Comparison of ENCODE assay signal across 14 cellular contexts in the genomic region with DNA sequence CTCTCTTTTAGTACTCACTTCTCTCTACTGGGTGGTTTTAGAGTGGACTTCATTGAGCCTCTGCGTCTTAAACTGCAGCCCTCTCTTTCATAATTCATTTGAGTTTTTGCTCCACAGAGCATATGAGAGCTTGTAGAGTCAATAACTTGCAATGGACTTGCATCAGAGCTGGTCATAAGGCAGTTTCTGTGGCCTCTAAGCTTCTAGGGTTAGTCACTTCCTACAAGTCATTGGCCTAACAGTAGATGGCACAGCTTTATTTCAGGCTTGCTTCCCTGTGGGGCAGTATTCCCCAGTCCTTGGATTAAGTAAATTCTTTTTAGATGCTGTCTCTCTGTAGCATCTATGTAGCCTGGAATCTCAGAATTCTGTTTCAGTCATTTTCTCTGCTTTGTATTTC.
DNase-seq lines count a peak whose midpoint lies in the region; ATAC-seq and TF ChIP-seq lines count a peak whose summit lies in the region.
"Had no signal": no experiment of that assay in that cellular context is flagged by ENCODE, and none has a peak within 500 bp of the region (broad histone marks: within the 10 kb centered on the region; RNA-seq: fewer than 3 reads in every experiment).

No MANE protein-coding gene starts in this region.

- ATAC-seq in right cardiac atrium: no peak
- ATAC-seq: Right ventricle myocardium inferior had no signal

- H3K4ac ChIP-seq in mesendoderm (ENCODE audit: low read depth, low read length): no peak overlapping the region

- H3K4me1 ChIP-seq in mesendoderm (ENCODE audit: control insufficient read depth, low read depth, low read length) (no peaks in the 10 kb centered on the region), right cardiac atrium (ENCODE audit: control insufficient read depth, insufficient read depth, low read length) (no peaks in the 10 kb centered on the region), smooth muscle cell (ENCODE audit: low read depth) (no peaks in the 10 kb centered on the region)
- H3K4me1 ChIP-seq: sigmoid colon had no signal

- H3K23ac ChIP-seq in mesendoderm (ENCODE audit: low read length): no peak overlapping the region

- TF ChIP-seq CTCF in NB4 (IDR thresholded peaks at IDR 0.05; ENCODE audit: low read depth, low read length) (no peak), smooth muscle cell (IDR thresholded peaks at IDR 0.05; ENCODE audit: borderline replicate concordance, insufficient read depth, poor library complexity, severe bottlenecking) (no peak)

- no peak overlapping the region for H4K8ac ChIP-seq in mesendoderm (ENCODE audit: low read depth, low read length)

- no peak overlapping the region for H2AK5ac ChIP-seq in mesendoderm (ENCODE audit: low read length)

- no peaks in the 10 kb centered on the region for H3F3A ChIP-seq in smooth muscle cell (ENCODE audit: low read depth)

- H2BK120ac ChIP-seq in mesendoderm (ENCODE audit: low read depth, low read length): no peak overlapping the region

- no peaks in the 10 kb centered on the region for H3K79me1 ChIP-seq in mesendoderm (ENCODE audit: low read length)

- H3K79me2 ChIP-seq in mesendoderm (ENCODE audit: control insufficient read depth, insufficient read depth, low read length) (no peaks in the 10 kb centered on the region), smooth muscle cell (ENCODE audit: low read depth) (no peaks in the 10 kb centered on the region)

- H3K9ac ChIP-seq in mesendoderm (ENCODE audit: low read length) (no peak overlapping the region), smooth muscle cell (ENCODE audit: low read depth) (no peak overlapping the region)

- H3K27me3 ChIP-seq in mesendoderm (ENCODE audit: insufficient read depth, low read length, poor library complexity) (no peaks in the 10 kb centered on the region), right cardiac atrium (ENCODE audit: control insufficient read depth, insufficient read depth) (no peaks in the 10 kb centered on the region), smooth muscle cell (ENCODE audit: low read depth) (no peaks in the 10 kb centered on the region)
- H3K27me3 ChIP-seq: cardiac muscle cell, sigmoid colon had no signal

- no peak overlapping the region for H4K5ac ChIP-seq in mesendoderm (ENCODE audit: low read length)

- H2BK5ac ChIP-seq in mesendoderm (ENCODE audit: low read length): no peak overlapping the region

- intact Hi-C loops in right cardiac atrium (cut with DNase I): no loop called here

- no CpG with 5 or more reads among the region's 1 CpG for WGBS in mesendoderm (ENCODE audit: extremely low coverage, insufficient coverage, low lambda C conversion rate)
- 85% methylated on average over 1 of the region's 1 CpG for WGBS in right cardiac atrium
- WGBS in smooth muscle cell (ENCODE audit: low lambda C conversion rate): 85% methylated on average over 1 of the region's 1 CpG

- no peak overlapping the region for H2AFZ ChIP-seq in smooth muscle cell (ENCODE audit: low read depth)

- H3K4me3 ChIP-seq in NB4 (ENCODE audit: low read depth, low read length) (no peak overlapping the region), mesendoderm (ENCODE audit: low read length) (no peak overlapping the region), right cardiac atrium (ENCODE audit: low read length) (no peak overlapping the region), smooth muscle cell (no peak overlapping the region)
- H3K4me3 ChIP-seq: cardiac muscle cell, sigmoid colon had no signal

- DNase-seq in EL (peak; percentile 21), NB4 (ENCODE audit: low read depth) (peak; percentile 13), dermis blood vessel endothelial cell (peak; percentile 1), mesendoderm (peak; percentile 67), AG20443 (ENCODE audit: low spot score) (no peak), KG1 (lab: John Stamatoyannopoulos, UW) (no peak), right cardiac atrium (no peak), smooth muscle cell (lab: John Stamatoyannopoulos, UW; ENCODE audit: unreplicated experiment) (no peak)
- DNase-seq: midbrain, NCI-H2029, sigmoid colon, trophoblast cell had no signal

- no peaks in the 10 kb centered on the region for H4K20me1 ChIP-seq in smooth muscle cell (ENCODE audit: low read depth)

- no peak overlapping the region for H3K18ac ChIP-seq in mesendoderm (ENCODE audit: low read length)

- H3K36me3 ChIP-seq in mesendoderm (ENCODE audit: control insufficient read depth, insufficient read depth, low read length): no peaks in the 10 kb centered on the region
- no peaks in the 10 kb centered on the region for H3K36me3 ChIP-seq in smooth muscle cell (ENCODE audit: low read depth)
- H3K36me3 ChIP-seq: cardiac muscle cell, sigmoid colon had no signal

- H3K4me2 ChIP-seq in mesendoderm (ENCODE audit: low read length) (no peak overlapping the region), smooth muscle cell (no peak overlapping the region)

- no peak overlapping the region for H2BK15ac ChIP-seq in mesendoderm (replicated peaks; ENCODE audit: low read depth)

- no peaks in the 10 kb centered on the region for H3K9me3 ChIP-seq in right cardiac atrium (ENCODE audit: control insufficient read depth, low read length)
- H3K9me3 ChIP-seq in smooth muscle cell (replicated peaks; ENCODE audit: low read depth): no peaks in the 10 kb centered on the region
- H3K9me3 ChIP-seq: sigmoid colon had no signal

- H3K56ac ChIP-seq in mesendoderm (ENCODE audit: low read length): no peak overlapping the region

- no peak overlapping the region for H3K27ac ChIP-seq in mesendoderm (ENCODE audit: low read depth, low read length)
- no peak overlapping the region for H3K27ac ChIP-seq in right cardiac atrium (ENCODE audit: low read length)
- no peak overlapping the region for H3K27ac ChIP-seq in smooth muscle cell (ENCODE audit: low read depth)
- H3K27ac ChIP-seq: cardiac muscle cell, sigmoid colon had no signal

- no peak for TF ChIP-seq POLR2A in NB4 (IDR thresholded peaks at IDR 0.05; ENCODE audit: extremely low read depth, insufficient read length)

Comparison
In these comparisons a context has a peak if more than half of its experiments do, and no peak if none do; other contexts are left out.
1. DNase-seq: peak in EL (single experiment), NB4 (single experiment), dermis blood vessel endothelial cell (single experiment) and mesendoderm (single experiment); none in AG20443 (single experiment), KG1 (single experiment), right cardiac atrium (0 of 3) and smooth muscle cell (single experiment).